ENCODE assay signal across 21 cellular contexts in the genomic region with DNA sequence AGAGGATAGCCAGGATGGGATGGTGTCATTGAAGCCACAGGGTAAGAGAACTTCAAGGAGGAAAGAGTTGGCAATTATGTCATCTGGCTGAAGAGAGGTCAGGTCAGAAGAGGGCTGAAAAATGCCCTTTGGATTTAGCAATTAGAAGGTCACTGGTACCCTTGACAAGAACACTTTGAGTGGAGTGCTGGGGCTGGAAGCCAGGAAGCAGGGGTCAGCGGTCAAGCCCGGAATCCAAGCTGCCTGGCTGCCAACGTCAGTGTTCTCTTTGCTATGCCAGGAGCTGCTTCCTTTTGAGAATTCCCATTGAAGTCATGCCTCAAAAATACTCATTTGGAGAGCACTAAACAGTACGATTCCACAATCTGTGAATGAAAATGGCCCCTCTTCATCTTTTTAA. TPM values are rescaled to one million over a fixed set of nuclear protein-coding genes. Genes with fewer than 3 reads are reported as not detected.
DNase-seq lines count a peak whose midpoint lies in the region; ATAC-seq and TF ChIP-seq lines count a peak whose summit lies in the region.
"Had no signal": no experiment of that assay in that cellular context is flagged by ENCODE, and none has a peak within 500 bp of the region (broad histone marks: within the 10 kb centered on the region; RNA-seq: fewer than 3 reads in every experiment).

No MANE protein-coding gene starts in this region.

- H3K27ac Mint-ChIP-seq in neural crest cell (ENCODE audit: unreplicated experiment) (no peak overlapping the region), WTC11 (no peak overlapping the region)
- H3K27ac Mint-ChIP-seq: CD4-positive, alpha-beta T cell had no signal

- intact Hi-C loops in heart left ventricle (cut with DNase I): no loop called here
- intact Hi-C loops in left lung (cut with DNase I): no loop called here

- TF ChIP-seq CTCF in heart left ventricle (IDR thresholded peaks at IDR 0.05) (no peak), left lung (IDR thresholded peaks at IDR 0.05) (no peak), neural crest cell (conservative IDR thresholded peaks at IDR 0.05) (no peak), WTC11 (IDR thresholded peaks at IDR 0.05) (no peak)

- peak; percentile 60 for DNase-seq in MG63
- DNase-seq in heart left ventricle: peak in 4 of 5 donors; percentile 32 to 54 (median 52)
- DNase-seq in left lung: peak in 1 of 2 donors; percentile 53
- DNase-seq in neural crest cell (ENCODE audit: low read depth, low spot score): peak; percentile 19
- no peak for DNase-seq in EL
- no peak for DNase-seq in NOMO-1 treated with DMSO at 0.1 percent for 48 hours (lab: John Stamatoyannopoulos, UW; ENCODE audit: unreplicated experiment)
- DNase-seq in WTC11 (ENCODE audit: low spot score): no peak
- DNase-seq: CD4-positive, alpha-beta T cell; DMS153; GF-D8; GM23248; HCEC 1CT; KBM-7; NCI-H1105 treated with DMSO at 0.1 percent for 48 hours; NCI-H1694; NCI-H774; PC-9 had no signal

- H3K27me3 ChIP-seq in MG63: no peaks in the 10 kb centered on the region
- H3K27me3 ChIP-seq in heart left ventricle: peaks cover 0 to 6% (median 0%) of the 10 kb centered on the region in 9 donors
- H3K27me3 ChIP-seq in left lung: no peaks in the 10 kb centered on the region
- H3K27me3 ChIP-seq: SJCRH30 had no signal

- H3K4me3 Mint-ChIP-seq in neural crest cell: no peak overlapping the region
- no peak overlapping the region for H3K4me3 Mint-ChIP-seq in WTC11
- H3K4me3 Mint-ChIP-seq: CD4-positive, alpha-beta T cell had no signal

- H3K4me1 Mint-ChIP-seq in neural crest cell (peaks cover 40% of the 10 kb centered on the region), WTC11 (peaks cover 10% of the 10 kb centered on the region)

- H3K9me3 ChIP-seq in MG63: no peaks in the 10 kb centered on the region
- H3K9me3 ChIP-seq in heart left ventricle: no peaks in the 10 kb centered on the region
- no peaks in the 10 kb centered on the region for H3K9me3 ChIP-seq in left lung
- H3K9me3 ChIP-seq: A549, SJCRH30 had no signal

- H3K9me3 Mint-ChIP-seq in neural crest cell (no peaks in the 10 kb centered on the region), WTC11 (no peaks in the 10 kb centered on the region)
- H3K9me3 Mint-ChIP-seq: CD4-positive, alpha-beta T cell had no signal

- peak overlapping the region in 1 of 12 donors; percentile 32 for H3K27ac ChIP-seq in heart left ventricle
- no peak overlapping the region for H3K27ac ChIP-seq in left lung
- H3K27ac ChIP-seq: A549, GM23248, PC-9, RWPE1, SJCRH30 had no signal

- peaks cover 0 to 25% (median 9%) of the 10 kb centered on the region in 12 donors for H3K4me1 ChIP-seq in heart left ventricle
- H3K4me1 ChIP-seq in left lung: no peaks in the 10 kb centered on the region
- H3K4me1 ChIP-seq: A549 had no signal

- H3K36me3 ChIP-seq in MG63 (no peaks in the 10 kb centered on the region), heart left ventricle (no peaks in the 10 kb centered on the region), left lung (no peaks in the 10 kb centered on the region)
- H3K36me3 ChIP-seq: SJCRH30 had no signal

- H3K4me3 ChIP-seq in MG63 (no peak overlapping the region), heart left ventricle (no peak overlapping the region), left lung (no peak overlapping the region)
- H3K4me3 ChIP-seq: A549, GM23248, PC-9, SJCRH30 had no signal

- CTCF ChIA-PET in WTC11 (lab: Charles Lee): no interaction called here

- WGBS in heart left ventricle, 4 donors: 2 to 24% (median 9%) methylated on average over 4 of the region's 4 CpGs

- peak in 3 of 4 donors; percentile 45 to 72 (median 51) for ATAC-seq in heart left ventricle
- peak; percentile 61 for ATAC-seq in left lung
- ATAC-seq in HG03571 (IDR thresholded peaks at IDR 0.05; ENCODE audit: unreplicated experiment): no peak
- ATAC-seq in WTC11: no peak
- ATAC-seq: A549 had no signal

- H3K27me3 Mint-ChIP-seq in neural crest cell (ENCODE audit: low read depth): peaks cover 17% of the 10 kb centered on the region
- H3K27me3 Mint-ChIP-seq in WTC11 (ENCODE audit: low read depth): no peaks in the 10 kb centered on the region; the same call in 1 of the 2 replicates
- H3K27me3 Mint-ChIP-seq: CD4-positive, alpha-beta T cell had no signal

- TF ChIP-seq POLR2A in heart left ventricle (IDR thresholded peaks at IDR 0.05): no peak

- POLR2A ChIA-PET in WTC11 (lab: Charles Lee): interaction anchor here (0.5 to 0.9 kb wide), 2 partner anchors 15 to 32 kb away, joined by 3 to 4 read pairs; a partner anchor contains a TSS

- H3K36me3 Mint-ChIP-seq in neural crest cell (ENCODE audit: low read depth) (no peaks in the 10 kb centered on the region), WTC11 (no peaks in the 10 kb centered on the region)

TF ChIP-seq in WTC11, 78 proteins besides CTCF, POLR2A, EP300 and RAD21:
- TF ChIP-seq, protein P1, sequence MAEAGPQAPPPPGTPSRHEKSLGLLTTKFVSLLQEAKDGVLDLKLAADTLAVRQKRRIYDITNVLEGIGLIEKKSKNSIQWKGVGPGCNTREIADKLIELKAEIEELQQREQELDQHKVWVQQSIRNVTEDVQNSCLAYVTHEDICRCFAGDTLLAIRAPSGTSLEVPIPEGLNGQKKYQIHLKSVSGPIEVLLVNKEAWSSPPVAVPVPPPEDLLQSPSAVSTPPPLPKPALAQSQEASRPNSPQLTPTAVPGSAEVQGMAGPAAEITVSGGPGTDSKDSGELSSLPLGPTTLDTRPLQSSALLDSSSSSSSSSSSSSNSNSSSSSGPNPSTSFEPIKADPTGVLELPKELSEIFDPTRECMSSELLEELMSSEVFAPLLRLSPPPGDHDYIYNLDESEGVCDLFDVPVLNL (CRISPR knock-in tag; IDR thresholded peaks at IDR 0.05; ENCODE audit: borderline replicate concordance, low read depth): no peak
- TF ChIP-seq, protein P2, sequence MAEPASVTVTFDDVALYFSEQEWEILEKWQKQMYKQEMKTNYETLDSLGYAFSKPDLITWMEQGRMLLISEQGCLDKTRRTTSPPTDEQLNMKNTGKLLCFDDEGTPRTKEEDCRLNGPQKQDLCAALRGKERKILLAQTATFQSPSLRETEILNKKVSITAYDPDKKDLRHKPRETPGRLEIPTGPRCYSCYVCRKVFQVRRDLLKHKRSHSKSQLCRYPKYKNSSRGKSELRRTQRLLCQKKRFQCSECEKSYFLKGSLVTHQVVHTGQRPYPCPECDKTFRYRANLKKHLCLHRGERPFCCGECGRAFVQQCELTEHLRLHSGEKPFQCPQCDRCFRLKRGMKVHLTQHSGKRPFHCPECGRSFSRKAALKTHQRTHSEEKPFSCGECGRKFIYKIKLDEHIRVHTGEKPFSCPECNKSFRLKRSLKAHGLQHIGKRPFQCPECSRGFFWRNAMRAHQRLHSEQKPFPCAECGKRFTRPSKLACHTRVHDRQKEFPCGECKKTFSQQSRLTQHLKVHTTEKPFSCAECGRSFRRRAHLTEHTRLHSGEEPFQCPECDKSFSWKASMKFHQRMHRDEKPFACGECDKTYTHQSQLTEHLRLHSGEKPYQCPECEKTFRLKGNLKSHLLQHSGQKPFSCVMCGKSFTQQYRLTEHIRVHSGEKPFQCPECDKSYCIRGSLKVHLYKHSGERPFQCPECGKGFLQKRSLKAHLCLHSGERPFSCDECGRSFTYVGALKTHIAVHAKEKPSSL (CRISPR knock-in tag; conservative IDR thresholded peaks at IDR 0.05): no peak
- TF ChIP-seq ZNF423 (CRISPR knock-in tag; IDR thresholded peaks at IDR 0.05): no peak
- TF ChIP-seq JUN (CRISPR knock-in tag; IDR thresholded peaks at IDR 0.05): no peak
- TF ChIP-seq ATF1 (CRISPR knock-in tag; IDR thresholded peaks at IDR 0.05): no peak
TF ChIP-seq in WTC11: peak in this region for 0.

RNA-seq across cellular contexts. Expression of a gene that starts 15.4 kb away (rescaled TPM):
- total RNA-seq in MG63 (2014; rRNA removed; shearing (Covaris generic); ENCODE audit: low replicate concordance): 3.6 and 3.8 TPM in 2 replicates
- total RNA-seq in heart left ventricle: 1 to 10 TPM; 4.9 to 9.0 (median 6.9) TPM
- polyA plus RNA-seq in heart left ventricle: 1 to 10 TPM; 3.0 to 7.7 TPM
- total RNA-seq in left lung: 10 to 100 TPM; 15.2 to 17.6 TPM
- total RNA-seq in neural crest cell: 12.6 and 13.3 TPM in 2 replicates
- 20.0 to 21.4 TPM (median 20.0 TPM) in 3 replicates for total RNA-seq in WTC11 (2021)

Comparison
In these comparisons a context has a peak if more than half of its experiments do, and no peak if none do; other contexts are left out.
1. DNase-seq: peak in MG63 (single experiment), heart left ventricle (4 of 5) and neural crest cell (single experiment); none in EL (single experiment), NOMO-1 treated with DMSO at 0.1 percent for 48 hours (single experiment) and WTC11 (single experiment).
2. ATAC-seq: peak in heart left ventricle (3 of 4) and left lung (single experiment); none in HG03571 (single experiment) and WTC11 (single experiment).